In genomic region chr19:19865750-19866598, GRCh38 we compare ENCODE assay signal across 8 cellular contexts. TPM values are rescaled to one million over a fixed set of nuclear protein-coding genes. Genes with fewer than 3 reads are reported as not detected.
A peak's percentile ranks its signal among the peaks of the same experiment; 100 is the strongest.
DNase-seq lines count a peak whose midpoint lies in the region; ATAC-seq and TF ChIP-seq lines count a peak whose summit lies in the region.

Gene ZNF253 (plus strand): TSS chr19:19865882. CDS start chr19:19865997, 115 bp downstream.

- H3K79me2 ChIP-seq in DOHH2 (ENCODE audit: control insufficient read depth, low read length): peaks cover 50% of the 10 kb centered on the region
- peaks cover 46% of the 10 kb centered on the region for H3K79me2 ChIP-seq in GM23248 (ENCODE audit: insufficient read depth)

- no peaks in the 10 kb centered on the region for H3K27me3 Mint-ChIP-seq in nephron (ENCODE audit: low read depth)

- DNase-seq in GM23248 (peak; percentile 98), LoVo (ENCODE audit: low spot score) (peak; percentile 83), RWPE2 (ENCODE audit: low spot score) (peak; percentile 85), fibroblast of the conjunctiva (ENCODE audit: low read depth) (peak; percentile 80)
- DNase-seq in activated effector memory CD4-positive, alpha-beta T cell treated with Interleukin-2 at 50 U/mL for 16 hours: peak; percentile 91
- peak; percentile 96 for DNase-seq in stimulated activated naive CD8-positive, alpha-beta T cell treated with anti-CD3 and anti-CD28 coated beads, Interleukin-15, Interleukin-2, amounts not matched to agents 100 U/mL and 50 U/mL, for 24 hours

- H3K9me3 Mint-ChIP-seq in nephron: peaks cover 55% of the 10 kb centered on the region

- peak; percentile 97 for ATAC-seq in RWPE2 (ENCODE audit: low read depth)
- ATAC-seq in stimulated activated naive CD8-positive, alpha-beta T cell treated with anti-CD3 and anti-CD28 coated beads, Interleukin-15, Interleukin-2, amounts not matched to agents 100 U/mL and 50 U/mL, for 24 hours: peak; percentile 99

- WGBS in GM23248 (ENCODE audit: low coverage in 1 of 2, low lambda C conversion rate in 2 of 2, missing lambda C conversion rate in 2 of 2), 2 experiments: 0 to 1% methylated on average over 40 to 43 of the region's 43 CpGs

- H4K20me1 ChIP-seq in DOHH2 (ENCODE audit: control insufficient read depth, insufficient read depth, low read depth, low read length) (no peaks in the 10 kb centered on the region), GM23248 (ENCODE audit: insufficient read depth) (no peaks in the 10 kb centered on the region)

- H3K27ac ChIP-seq in DOHH2 (ENCODE audit: low read depth, low read length) (peak within 1 kb of the TSS; percentile 84), GM23248 (peak within 1 kb of the TSS; percentile 92), RWPE2 (ENCODE audit: poor library complexity, severe bottlenecking) (peak within 1 kb of the TSS; percentile 68)

- no peaks in the 10 kb centered on the region for H3K4me1 Mint-ChIP-seq in nephron

- H2AFZ ChIP-seq in GM23248: peak within 1 kb of the TSS; percentile 99

- peaks cover 40% of the 10 kb centered on the region for H3K36me3 ChIP-seq in DOHH2 (ENCODE audit: control insufficient read depth, low read length)
- H3K36me3 ChIP-seq in GM23248 (ENCODE audit: low read depth): no peaks in the 10 kb centered on the region
- H3K36me3 ChIP-seq in RWPE2 (ENCODE audit: low read depth): no peaks in the 10 kb centered on the region

- H3F3A ChIP-seq in DOHH2 (ENCODE audit: control insufficient read depth, insufficient read depth) (no peaks in the 10 kb centered on the region), GM23248 (ENCODE audit: insufficient read depth) (peaks cover 14% of the 10 kb centered on the region)

- H3K9me3 ChIP-seq in DOHH2 (ENCODE audit: control insufficient read depth, insufficient read depth, low read length): peaks cover 24% of the 10 kb centered on the region
- H3K9me3 ChIP-seq in GM23248 (ENCODE audit: low read depth): no peaks in the 10 kb centered on the region
- H3K9me3 ChIP-seq in RWPE2 (ENCODE audit: severe bottlenecking): peaks cover 12% of the 10 kb centered on the region

- H3K4me3 ChIP-seq in DOHH2 (ENCODE audit: low read length) (peak within 1 kb of the TSS; percentile 97), GM23248 (peak within 1 kb of the TSS; percentile 99), RWPE2 (ENCODE audit: severe bottlenecking) (peak within 1 kb of the TSS; percentile 55)

- in situ Hi-C loops in GM23248 (cut with MboI): no loop called here

- TF ChIP-seq CTCF in DOHH2 (IDR thresholded peaks at IDR 0.05; ENCODE audit: low read depth, low read length, poor library complexity, severe bottlenecking) (peak; percentile 24), RWPE2 (IDR thresholded peaks at IDR 0.05; ENCODE audit: poor library complexity, severe bottlenecking) (no peak), nephron (IDR thresholded peaks at IDR 0.05; ENCODE audit: unreplicated experiment in 3 of 3) (no peak)

- H3K9ac ChIP-seq in GM23248: peak within 1 kb of the TSS; percentile 93

- H3K4me3 Mint-ChIP-seq in nephron: peak within 1 kb of the TSS; percentile 99 to 100 (median 100)

- no peaks in the 10 kb centered on the region for H3K9me2 ChIP-seq in DOHH2 (replicated peaks; ENCODE audit: control insufficient read depth, low read length)
- H3K9me2 ChIP-seq in GM23248 (ENCODE audit: insufficient read depth): no peaks in the 10 kb centered on the region

- peak within 1 kb of the TSS; percentile 100 for H3K27ac Mint-ChIP-seq in nephron

- peaks cover 12% of the 10 kb centered on the region for H3K4me1 ChIP-seq in DOHH2 (ENCODE audit: control insufficient read depth, low read length)
- H3K4me1 ChIP-seq in GM23248 (ENCODE audit: insufficient read depth): peaks cover 17% of the 10 kb centered on the region; the same call in 1 of the 2 replicates
- no peaks in the 10 kb centered on the region for H3K4me1 ChIP-seq in RWPE2 (ENCODE audit: insufficient read depth, poor library complexity, severe bottlenecking)

- H3K27me3 ChIP-seq in DOHH2 (ENCODE audit: control insufficient read depth, low read length) (no peaks in the 10 kb centered on the region), GM23248 (replicated peaks; ENCODE audit: insufficient read depth) (no peaks in the 10 kb centered on the region), RWPE2 (ENCODE audit: insufficient read depth, poor library complexity, severe bottlenecking) (no peaks in the 10 kb centered on the region)

- H3K4me2 ChIP-seq in DOHH2 (ENCODE audit: low read length) (peak within 1 kb of the TSS; percentile 82), GM23248 (ENCODE audit: unreplicated experiment) (peak within 1 kb of the TSS; percentile 97)

- peaks cover 65% of the 10 kb centered on the region for H3K36me3 Mint-ChIP-seq in nephron (ENCODE audit: low read depth)

RNA-seq across cellular contexts. Expression of gene ZNF253, which starts in this region (rescaled TPM):
- 2.0 and 2.1 TPM in 2 replicates for total RNA-seq in GM23248 (2014; rRNA removed; shearing (Covaris generic))
- 2.9 and 3.2 TPM in 2 replicates for polyA plus RNA-seq in GM23248 (2016; fragmentation: Nextera tagmentation; extraction: Ambion mirVana)

Comparison
In these comparisons a context has a peak if more than half of its experiments do, and no peak if none do; other contexts are left out.
1. Peak in every context shown above with its lines: DNase-seq, ATAC-seq, H3K4me3 ChIP-seq and H3K27ac ChIP-seq.